In the genomic region with DNA sequence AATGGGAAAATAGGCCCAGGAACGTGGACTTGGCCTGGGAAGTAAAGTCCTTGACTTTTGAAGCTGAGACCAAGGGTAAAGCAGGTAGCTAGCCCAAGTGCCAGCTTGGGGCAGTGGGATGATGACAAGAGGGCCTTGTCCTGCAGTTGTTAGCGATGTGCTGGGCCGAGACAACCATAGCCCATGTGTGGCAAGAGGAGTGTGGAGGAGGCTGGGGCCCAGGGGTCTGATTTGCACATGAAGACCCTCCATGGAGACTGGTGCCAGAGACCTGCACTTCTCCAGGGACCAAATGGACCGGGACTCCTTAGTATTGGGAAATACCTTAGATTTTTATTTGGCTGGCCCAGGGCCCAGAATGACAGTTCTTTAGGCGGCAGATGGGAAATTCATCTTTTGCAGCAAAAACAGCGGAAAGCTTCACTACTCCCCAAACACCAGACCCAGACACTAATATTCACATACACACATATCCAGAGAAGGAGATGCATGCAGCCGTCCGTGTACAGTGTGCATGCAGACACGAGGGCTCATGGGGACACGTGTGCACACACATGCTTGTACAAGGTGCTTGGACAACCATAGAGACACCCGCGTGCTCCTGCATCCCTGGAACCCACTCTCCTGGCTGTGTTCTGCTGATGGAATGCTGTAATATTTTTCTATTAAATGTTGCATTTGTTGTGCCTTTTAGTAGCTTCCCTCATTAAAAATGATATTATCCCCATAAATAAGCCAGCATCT, we compare ENCODE assay signal across 25 cellular contexts.
"Had no signal": no experiment of that assay in that cellular context is flagged by ENCODE, and none has a peak within 500 bp of the region (broad histone marks: within the 10 kb centered on the region; RNA-seq: fewer than 3 reads in every experiment).

No MANE protein-coding gene starts in this region.

- H3K9ac ChIP-seq: neural progenitor cell had no signal

- H3K4me1 ChIP-seq: breast epithelium, gastrocnemius medialis, neural progenitor cell, right lobe of liver, upper lobe of right lung had no signal

- H3K27ac Mint-ChIP-seq: activated T-helper 1 cell treated with anti-CD3 and anti-CD28 coated beads, Interleukin-12 subunit alpha, Interleukin-12 subunit beta, Interleukin-2, Interleukin-4 antibody, amounts not matched to agents 30 ng/mL and 10 ng/mL and 1 ng/mL, durations not matched to agents 14 hours and 24 hours and 36 hours; natural killer cell; neural progenitor cell; progenitor cell of endocrine pancreas; T-helper 17 cell; WTC11 had no signal

- H3K27me3 ChIP-seq: breast epithelium, right lobe of liver, upper lobe of right lung had no signal

- H3K9me3 Mint-ChIP-seq: activated T-helper 1 cell treated with anti-CD3 and anti-CD28 coated beads, Interleukin-12 subunit alpha, Interleukin-12 subunit beta, Interleukin-2, Interleukin-4 antibody, amounts not matched to agents 30 ng/mL and 10 ng/mL and 1 ng/mL, durations not matched to agents 14 hours and 24 hours and 36 hours; natural killer cell; neural progenitor cell; WTC11 had no signal

- H3K9me3 ChIP-seq: breast epithelium, gastrocnemius medialis, right lobe of liver, thoracic aorta, upper lobe of right lung had no signal

- H2AFZ ChIP-seq: hepatocyte, neural progenitor cell had no signal

- H3K4me3 Mint-ChIP-seq: activated T-helper 1 cell treated with anti-CD3 and anti-CD28 coated beads, Interleukin-12 subunit alpha, Interleukin-12 subunit beta, Interleukin-2, Interleukin-4 antibody, amounts not matched to agents 30 ng/mL and 10 ng/mL and 1 ng/mL, durations not matched to agents 14 hours and 24 hours and 36 hours; natural killer cell; neural progenitor cell; T-helper 17 cell; WTC11 had no signal

- H3K36me3 Mint-ChIP-seq: natural killer cell, neural progenitor cell, WTC11 had no signal

- H3K4me1 Mint-ChIP-seq: natural killer cell, neural progenitor cell, WTC11 had no signal

- DNase-seq: activated CD4-positive, alpha-beta T cell treated with anti-CD3 and anti-CD28 coated beads, Interleukin-2, amount 50 U/mL, for 1 hour; activated gamma-delta T cell treated with Interleukin-2 at 50 U/mL for 16 hours; activated naive CD4-positive, alpha-beta T cell treated with anti-CD3 and anti-CD28 coated beads, Interleukin-2, amount 50 U/mL, for 16 hours; activated T-cell treated with anti-CD3 and anti-CD28 coated beads, Interleukin-2, amount 50 U/mL, for 1 hour; effector memory CD4-positive, alpha-beta T cell; erythroblast; gastrocnemius medialis; kidney; left colon; natural killer cell; stimulated activated CD4-positive, alpha-beta T cell treated with anti-CD3 and anti-CD28 coated beads, Interleukin-12 subunit alpha, Interleukin-12 subunit beta, amount 100 ng/mL, for 4 hours; stimulated activated CD4-positive, alpha-beta T cell treated with anti-CD3 and anti-CD28 coated beads, Interleukin-4, amount 100 ng/mL, for 1 hour; stimulated activated naive CD8-positive, alpha-beta T cell treated with anti-CD3 and anti-CD28 coated beads, Interleukin-15, Interleukin-2, amounts not matched to agents 100 U/mL and 50 U/mL, for 24 hours; T-helper 17 cell; T1000 had no signal

- H3K36me3 ChIP-seq: breast epithelium, gastrocnemius medialis, neural progenitor cell, right lobe of liver, thoracic aorta, upper lobe of right lung had no signal

- H3K4me3 ChIP-seq: breast epithelium, gastrocnemius medialis, hepatocyte, neural progenitor cell, right lobe of liver, skin epidermis, thoracic aorta, upper lobe of right lung had no signal

- H3K4me2 ChIP-seq: hepatocyte, neural progenitor cell had no signal

- H3K79me2 ChIP-seq: hepatocyte had no signal

- H3K27ac ChIP-seq: breast epithelium, gastrocnemius medialis, hepatocyte, neural progenitor cell, right lobe of liver, skin epidermis, thoracic aorta, upper lobe of right lung had no signal
